Comparison of ENCODE assay signal across 1 cellular context in genomic region chr10:103926722-103927319, GRCh38.
TF ChIP-seq lines count a peak whose summit lies in the region.

No MANE protein-coding gene starts in this region.

TF ChIP-seq in HepG2, 621 proteins besides CTCF, POLR2A, EP300 and RAD21:
- no peak for TF ChIP-seq TOPORS (CRISPR knock-in tag; IDR thresholded peaks at IDR 0.05)
- TF ChIP-seq CAMTA2 (CRISPR knock-in tag; IDR thresholded peaks at IDR 0.05; ENCODE audit: borderline replicate concordance), result no peak
- TF ChIP-seq HNF1B (CRISPR knock-in tag; IDR thresholded peaks at IDR 0.05), result no peak
- no peak for TF ChIP-seq ZNF343 (CRISPR knock-in tag; IDR thresholded peaks at IDR 0.05)
- no peak for TF ChIP-seq DPF2 (CRISPR knock-in tag; IDR thresholded peaks at IDR 0.05; ENCODE audit: borderline replicate concordance, low read depth)
- no peak for TF ChIP-seq BCL6 (CRISPR knock-in tag; IDR thresholded peaks at IDR 0.05)
- TF ChIP-seq HIC2 (CRISPR knock-in tag; IDR thresholded peaks at IDR 0.05; ENCODE audit: low read depth), result no peak
- no peak for TF ChIP-seq ZFP37 (CRISPR knock-in tag; IDR thresholded peaks at IDR 0.05; ENCODE audit: borderline replicate concordance)
